7 cellular contexts compared by ENCODE assay signal in the genomic region with DNA sequence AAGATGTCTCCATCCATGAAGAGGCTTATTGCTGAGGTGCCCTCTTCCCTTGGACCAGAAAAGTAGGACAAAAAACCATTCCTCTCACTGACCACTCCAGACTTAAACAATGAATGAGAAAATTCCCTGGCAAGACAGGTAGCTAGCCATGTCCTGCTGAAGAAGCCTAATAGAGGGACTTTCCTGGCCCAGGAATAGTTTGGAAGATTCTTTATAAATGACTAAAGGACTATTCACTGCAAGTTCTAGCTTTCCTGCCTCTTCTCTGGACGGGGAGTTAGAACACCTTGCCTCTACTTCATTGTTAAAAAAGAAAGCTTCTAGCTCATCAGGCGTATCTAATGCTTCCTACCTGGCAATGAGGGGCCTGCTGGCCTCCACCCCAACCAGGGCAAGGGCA.
"Had no signal": no experiment of that assay in that cellular context is flagged by ENCODE, and none has a peak within 500 bp of the region (broad histone marks: within the 10 kb centered on the region; RNA-seq: fewer than 3 reads in every experiment).

No MANE protein-coding gene starts in this region.

- H3K4me3 ChIP-seq: dorsolateral prefrontal cortex, skin epidermis had no signal

- H3K36me3 ChIP-seq: brain microvascular endothelial cell had no signal

- H3K27ac ChIP-seq: brain microvascular endothelial cell, dorsolateral prefrontal cortex, parathyroid adenoma had no signal

- H3K27me3 ChIP-seq: brain microvascular endothelial cell, dorsolateral prefrontal cortex had no signal

- H3K9ac ChIP-seq: parathyroid adenoma had no signal

- DNase-seq: activated T-cell treated with anti-CD3 and anti-CD28 coated beads, Interleukin-2, amount 50 U/mL, for 1 hour; dorsolateral prefrontal cortex; retina; T-helper 2 cell had no signal

- H3K79me2 ChIP-seq: parathyroid adenoma had no signal
